Comparison of ENCODE assay signal across 8 cellular contexts in the genomic region with DNA sequence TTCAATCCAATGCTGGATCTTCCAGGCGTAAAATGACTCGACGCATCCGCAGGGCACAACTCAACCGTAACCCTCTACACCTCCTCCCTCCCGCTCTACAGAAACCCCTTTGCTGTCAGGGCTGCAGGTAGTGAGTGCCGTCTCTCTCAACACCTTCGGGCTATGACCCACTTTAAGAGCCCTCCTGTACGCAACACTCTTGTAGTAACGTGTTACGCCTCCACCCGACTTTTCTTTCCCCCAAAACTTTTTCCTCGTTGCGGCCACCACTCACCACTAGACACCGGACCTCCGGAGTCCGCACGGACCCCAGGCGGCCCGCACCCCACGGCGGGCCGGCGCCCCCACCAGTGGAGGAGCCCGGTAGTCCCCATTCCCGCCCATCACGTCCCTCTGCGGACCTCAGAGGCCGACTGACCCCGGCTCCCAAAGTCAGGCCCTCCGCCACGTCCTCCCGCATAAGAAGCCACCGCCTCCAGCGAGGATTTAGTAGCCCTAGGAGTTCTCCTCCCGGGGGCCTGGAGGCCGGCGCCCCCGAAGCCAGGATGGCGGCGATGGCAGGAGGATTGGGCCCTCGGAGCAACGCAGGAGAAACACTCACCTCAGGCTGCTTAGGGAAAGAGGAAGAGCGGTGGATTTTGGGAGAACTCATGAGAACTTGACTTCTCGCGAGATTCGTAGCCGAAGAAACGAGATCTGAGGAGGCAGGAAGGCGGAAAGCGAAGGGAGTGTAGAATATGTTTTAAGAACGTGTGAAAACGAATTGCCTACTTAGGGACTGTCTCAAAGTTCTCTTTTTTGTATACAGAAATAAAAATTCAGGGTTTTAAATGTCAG. TPM values are rescaled to one million over a fixed set of nuclear protein-coding genes. Genes with fewer than 3 reads are reported as not detected.
DNase-seq lines count a peak whose midpoint lies in the region; ATAC-seq, FAIRE-seq and TF ChIP-seq lines count a peak whose summit lies in the region.

A gene (minus strand): TSS at position 609 of the 837 bp plus-strand sequence.

- H3K27ac Mint-ChIP-seq in WTC11 (peak within 1 kb of the TSS; percentile 99), immature natural killer cell (peak within 1 kb of the TSS; percentile 92 to 99 (median 98))

- ATAC-seq in GM18867 (IDR thresholded peaks at IDR 0.05; ENCODE audit: unreplicated experiment) (peak; percentile 75), HG03159 (IDR thresholded peaks at IDR 0.05; ENCODE audit: unreplicated experiment) (peak; percentile 66), WTC11 (peak; percentile 80)

- H3K4me3 Mint-ChIP-seq in WTC11, result peak within 1 kb of the TSS; percentile 99
- H3K4me3 Mint-ChIP-seq in immature natural killer cell, result peak within 1 kb of the TSS; percentile 90 to 99 (median 96)

- peak within 1 kb of the TSS; percentile 72 to 89 for H3K4me3 ChIP-seq in cardiac fibroblast (replicated peaks in 1 of 2; ENCODE audit: low read depth in 2 of 2, low read length in 2 of 2)

- FAIRE-seq in A204.1 (lab: Jason Lieb, UNC), result peak; percentile 98

- H3K27me3 Mint-ChIP-seq in WTC11 (ENCODE audit: low read depth) (no peaks in the 10 kb centered on the region), immature natural killer cell (ENCODE audit: low read depth in 3 of 3) (peaks cover 7 to 21% (median 13%) of the 10 kb centered on the region in 3 donors)

- DNase-seq in NCI-H226, result peak; percentile 85
- peak; percentile 89 for DNase-seq in WTC11 (ENCODE audit: low spot score)
- DNase-seq in cardiac fibroblast (ENCODE audit: low read depth in 2 of 2), result peak; percentile 100
- DNase-seq in immature natural killer cell, result peak; percentile 89 to 93 (median 92)
- peak; percentile 99 for DNase-seq in smooth muscle cell of the brain vasculature (ENCODE audit: low read depth, low spot score)

- H3K4me1 Mint-ChIP-seq in WTC11 (peaks cover 66% of the 10 kb centered on the region), immature natural killer cell (peaks cover 37 to 59% of the 10 kb centered on the region in 2 donors)

- H3K36me3 Mint-ChIP-seq in WTC11 (peaks cover 46% of the 10 kb centered on the region), immature natural killer cell (peaks cover 23 to 36% (median 27%) of the 10 kb centered on the region in 3 donors)

- TF ChIP-seq CTCF in WTC11 (IDR thresholded peaks at IDR 0.05), result no peak
- no peak for TF ChIP-seq CTCF in cardiac fibroblast (IDR thresholded peaks at IDR 0.05; ENCODE audit: low read depth, low read length)

- POLR2A ChIA-PET in WTC11 (lab: Charles Lee), result no interaction called here

- no peaks in the 10 kb centered on the region for H3K9me3 Mint-ChIP-seq in WTC11
- H3K9me3 Mint-ChIP-seq in immature natural killer cell, result no peaks in the 10 kb centered on the region

- CTCF ChIA-PET in WTC11 (lab: Charles Lee), result no interaction called here

TF ChIP-seq in WTC11, 78 proteins besides CTCF, POLR2A, EP300 and RAD21 (continues in another document):
- TF ChIP-seq, protein P1, sequence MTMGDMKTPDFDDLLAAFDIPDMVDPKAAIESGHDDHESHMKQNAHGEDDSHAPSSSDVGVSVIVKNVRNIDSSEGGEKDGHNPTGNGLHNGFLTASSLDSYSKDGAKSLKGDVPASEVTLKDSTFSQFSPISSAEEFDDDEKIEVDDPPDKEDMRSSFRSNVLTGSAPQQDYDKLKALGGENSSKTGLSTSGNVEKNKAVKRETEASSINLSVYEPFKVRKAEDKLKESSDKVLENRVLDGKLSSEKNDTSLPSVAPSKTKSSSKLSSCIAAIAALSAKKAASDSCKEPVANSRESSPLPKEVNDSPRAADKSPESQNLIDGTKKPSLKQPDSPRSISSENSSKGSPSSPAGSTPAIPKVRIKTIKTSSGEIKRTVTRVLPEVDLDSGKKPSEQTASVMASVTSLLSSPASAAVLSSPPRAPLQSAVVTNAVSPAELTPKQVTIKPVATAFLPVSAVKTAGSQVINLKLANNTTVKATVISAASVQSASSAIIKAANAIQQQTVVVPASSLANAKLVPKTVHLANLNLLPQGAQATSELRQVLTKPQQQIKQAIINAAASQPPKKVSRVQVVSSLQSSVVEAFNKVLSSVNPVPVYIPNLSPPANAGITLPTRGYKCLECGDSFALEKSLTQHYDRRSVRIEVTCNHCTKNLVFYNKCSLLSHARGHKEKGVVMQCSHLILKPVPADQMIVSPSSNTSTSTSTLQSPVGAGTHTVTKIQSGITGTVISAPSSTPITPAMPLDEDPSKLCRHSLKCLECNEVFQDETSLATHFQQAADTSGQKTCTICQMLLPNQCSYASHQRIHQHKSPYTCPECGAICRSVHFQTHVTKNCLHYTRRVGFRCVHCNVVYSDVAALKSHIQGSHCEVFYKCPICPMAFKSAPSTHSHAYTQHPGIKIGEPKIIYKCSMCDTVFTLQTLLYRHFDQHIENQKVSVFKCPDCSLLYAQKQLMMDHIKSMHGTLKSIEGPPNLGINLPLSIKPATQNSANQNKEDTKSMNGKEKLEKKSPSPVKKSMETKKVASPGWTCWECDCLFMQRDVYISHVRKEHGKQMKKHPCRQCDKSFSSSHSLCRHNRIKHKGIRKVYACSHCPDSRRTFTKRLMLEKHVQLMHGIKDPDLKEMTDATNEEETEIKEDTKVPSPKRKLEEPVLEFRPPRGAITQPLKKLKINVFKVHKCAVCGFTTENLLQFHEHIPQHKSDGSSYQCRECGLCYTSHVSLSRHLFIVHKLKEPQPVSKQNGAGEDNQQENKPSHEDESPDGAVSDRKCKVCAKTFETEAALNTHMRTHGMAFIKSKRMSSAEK (CRISPR knock-in tag; IDR thresholded peaks at IDR 0.05; ENCODE audit: borderline replicate concordance), result 0 out of 2 replicates have a peak, but pooled peaks have one; percentile 73
- TF ChIP-seq, protein P2, sequence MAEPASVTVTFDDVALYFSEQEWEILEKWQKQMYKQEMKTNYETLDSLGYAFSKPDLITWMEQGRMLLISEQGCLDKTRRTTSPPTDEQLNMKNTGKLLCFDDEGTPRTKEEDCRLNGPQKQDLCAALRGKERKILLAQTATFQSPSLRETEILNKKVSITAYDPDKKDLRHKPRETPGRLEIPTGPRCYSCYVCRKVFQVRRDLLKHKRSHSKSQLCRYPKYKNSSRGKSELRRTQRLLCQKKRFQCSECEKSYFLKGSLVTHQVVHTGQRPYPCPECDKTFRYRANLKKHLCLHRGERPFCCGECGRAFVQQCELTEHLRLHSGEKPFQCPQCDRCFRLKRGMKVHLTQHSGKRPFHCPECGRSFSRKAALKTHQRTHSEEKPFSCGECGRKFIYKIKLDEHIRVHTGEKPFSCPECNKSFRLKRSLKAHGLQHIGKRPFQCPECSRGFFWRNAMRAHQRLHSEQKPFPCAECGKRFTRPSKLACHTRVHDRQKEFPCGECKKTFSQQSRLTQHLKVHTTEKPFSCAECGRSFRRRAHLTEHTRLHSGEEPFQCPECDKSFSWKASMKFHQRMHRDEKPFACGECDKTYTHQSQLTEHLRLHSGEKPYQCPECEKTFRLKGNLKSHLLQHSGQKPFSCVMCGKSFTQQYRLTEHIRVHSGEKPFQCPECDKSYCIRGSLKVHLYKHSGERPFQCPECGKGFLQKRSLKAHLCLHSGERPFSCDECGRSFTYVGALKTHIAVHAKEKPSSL (CRISPR knock-in tag; conservative IDR thresholded peaks at IDR 0.05), result no peak
- TF ChIP-seq GABPB1 (CRISPR knock-in tag; IDR thresholded peaks at IDR 0.05), result peak; percentile 73
- TF ChIP-seq, protein P3, sequence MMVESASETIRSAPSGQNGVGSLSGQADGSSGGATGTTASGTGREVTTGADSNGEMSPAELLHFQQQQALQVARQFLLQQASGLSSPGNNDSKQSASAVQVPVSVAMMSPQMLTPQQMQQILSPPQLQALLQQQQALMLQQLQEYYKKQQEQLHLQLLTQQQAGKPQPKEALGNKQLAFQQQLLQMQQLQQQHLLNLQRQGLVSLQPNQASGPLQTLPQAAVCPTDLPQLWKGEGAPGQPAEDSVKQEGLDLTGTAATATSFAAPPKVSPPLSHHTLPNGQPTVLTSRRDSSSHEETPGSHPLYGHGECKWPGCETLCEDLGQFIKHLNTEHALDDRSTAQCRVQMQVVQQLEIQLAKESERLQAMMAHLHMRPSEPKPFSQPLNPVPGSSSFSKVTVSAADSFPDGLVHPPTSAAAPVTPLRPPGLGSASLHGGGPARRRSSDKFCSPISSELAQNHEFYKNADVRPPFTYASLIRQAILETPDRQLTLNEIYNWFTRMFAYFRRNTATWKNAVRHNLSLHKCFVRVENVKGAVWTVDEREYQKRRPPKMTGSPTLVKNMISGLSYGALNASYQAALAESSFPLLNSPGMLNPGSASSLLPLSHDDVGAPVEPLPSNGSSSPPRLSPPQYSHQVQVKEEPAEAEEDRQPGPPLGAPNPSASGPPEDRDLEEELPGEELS (CRISPR knock-in tag; IDR thresholded peaks at IDR 0.05), result 0 out of 2 replicates have a peak, but pooled peaks have one; percentile 9
- TF ChIP-seq, protein P4, sequence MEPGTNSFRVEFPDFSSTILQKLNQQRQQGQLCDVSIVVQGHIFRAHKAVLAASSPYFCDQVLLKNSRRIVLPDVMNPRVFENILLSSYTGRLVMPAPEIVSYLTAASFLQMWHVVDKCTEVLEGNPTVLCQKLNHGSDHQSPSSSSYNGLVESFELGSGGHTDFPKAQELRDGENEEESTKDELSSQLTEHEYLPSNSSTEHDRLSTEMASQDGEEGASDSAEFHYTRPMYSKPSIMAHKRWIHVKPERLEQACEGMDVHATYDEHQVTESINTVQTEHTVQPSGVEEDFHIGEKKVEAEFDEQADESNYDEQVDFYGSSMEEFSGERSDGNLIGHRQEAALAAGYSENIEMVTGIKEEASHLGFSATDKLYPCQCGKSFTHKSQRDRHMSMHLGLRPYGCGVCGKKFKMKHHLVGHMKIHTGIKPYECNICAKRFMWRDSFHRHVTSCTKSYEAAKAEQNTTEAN (CRISPR knock-in tag; IDR thresholded peaks at IDR 0.05), result 0 out of 2 replicates have a peak, but pooled peaks have one; percentile 52
- no peak; the same call in 1 of the 2 replicates for TF ChIP-seq NFE2L1 (CRISPR knock-in tag; IDR thresholded peaks at IDR 0.05)
- 0 out of 2 replicates have a peak, but pooled peaks have one; percentile 70 for TF ChIP-seq ZBTB21 (CRISPR knock-in tag; IDR thresholded peaks at IDR 0.05; ENCODE audit: borderline replicate concordance)
- TF ChIP-seq FOXJ3 (CRISPR knock-in tag; IDR thresholded peaks at IDR 0.05; ENCODE audit: borderline replicate concordance), result no peak; the same call in 1 of the 2 replicates
- peak; percentile 30; the same call in 1 of the 2 replicates for TF ChIP-seq ETV6 (CRISPR knock-in tag; IDR thresholded peaks at IDR 0.05)
- peak; percentile 37; the same call in 1 of the 2 replicates for TF ChIP-seq FOXK1 (CRISPR knock-in tag; IDR thresholded peaks at IDR 0.05)
- no peak for TF ChIP-seq JUN (CRISPR knock-in tag; IDR thresholded peaks at IDR 0.05)

RNA-seq across cellular contexts. Expression of the gene that starts here (rescaled TPM):
- total RNA-seq in WTC11 (2021), result 2,395 to 2,803 TPM (median 2,637 TPM) in 3 replicates
- polyA plus RNA-seq in immature natural killer cell, result 1,000 to 10,000 TPM in 1 of 3 donors, 100 to 1,000 TPM in 2; 713 to 1,228 (median 972) TPM

Comparison
In these comparisons a context has a peak if more than half of its experiments do, and no peak if none do; other contexts are left out.
1. Peak in every context shown above with its lines: DNase-seq, ATAC-seq and H3K4me3 ChIP-seq.